20 cellular contexts compared by ENCODE assay signal in the genomic region with DNA sequence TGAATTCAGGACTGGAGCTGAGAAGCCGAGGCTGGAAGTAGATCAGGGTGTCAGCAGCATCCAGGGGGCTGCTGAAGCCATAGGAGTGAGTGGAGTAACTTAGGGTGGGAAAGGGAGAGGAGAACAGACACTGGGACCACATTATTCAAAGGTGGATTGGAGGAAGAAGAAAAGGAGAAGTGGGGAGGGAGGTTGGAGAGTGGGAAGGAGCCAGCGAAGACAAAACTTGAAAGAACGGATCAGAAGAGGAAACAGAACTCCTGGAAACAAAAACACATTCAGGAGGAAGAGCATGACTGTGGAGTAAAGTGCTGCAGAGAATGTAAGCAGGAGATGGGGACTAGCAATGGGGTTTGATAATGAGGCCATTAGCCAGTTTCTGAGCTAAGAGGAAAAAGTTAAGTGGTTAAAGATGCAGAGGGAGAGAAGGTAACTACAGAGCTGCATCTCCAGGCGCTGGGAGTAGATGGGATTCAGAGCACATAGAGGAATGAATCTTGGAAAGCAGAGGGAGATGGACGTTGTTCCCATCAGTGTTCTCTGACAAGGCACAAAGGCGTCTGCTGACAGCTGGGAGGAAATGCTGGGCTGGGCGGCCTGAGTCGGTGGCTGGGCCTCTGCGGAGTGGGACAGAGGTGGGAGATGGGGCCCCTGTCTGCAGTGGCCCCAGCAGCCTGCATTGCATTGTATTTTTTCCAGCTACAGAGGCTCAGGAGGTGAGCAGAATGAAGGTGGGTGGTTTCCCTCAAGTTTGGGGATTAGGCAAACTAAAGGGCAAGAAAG.
"Had no signal": no experiment of that assay in that cellular context is flagged by ENCODE, and none has a peak within 500 bp of the region (broad histone marks: within the 10 kb centered on the region; RNA-seq: fewer than 3 reads in every experiment).

No MANE protein-coding gene starts in this region.

- ATAC-seq: psoas muscle; right cardiac atrium; stimulated activated naive CD8-positive, alpha-beta T cell treated with anti-CD3 and anti-CD28 coated beads, Interleukin-15, amount 100 ng/mL, for 72 hours had no signal

- H3K9me3 ChIP-seq: esophagus muscularis mucosa, ovary, psoas muscle, suprapubic skin, transverse colon had no signal

- H3K27me3 ChIP-seq: ovary had no signal

- H3K27ac ChIP-seq: esophagus muscularis mucosa, ovary, psoas muscle, skin epidermis, suprapubic skin, transverse colon had no signal

- H3K27ac Mint-ChIP-seq: activated naive CD8-positive, alpha-beta T cell; dendritic cell treated with granulocyte-macrophage colony-stimulating factor and Interleukin-4, amounts not matched to agents 40 ng/mL and 50 ng/mL, for 4 days; stimulated activated naive CD8-positive, alpha-beta T cell treated with anti-CD3 and anti-CD28 coated beads, Interleukin-15, amount 100 ng/mL, for 72 hours had no signal

- FAIRE-seq: endothelial cell of umbilical vein had no signal

- H3K36me3 ChIP-seq: esophagus muscularis mucosa, ovary, suprapubic skin, transverse colon had no signal

- DNase-seq: activated CD4-positive, CD25-positive, alpha-beta regulatory T cell treated with anti-CD3 and anti-CD28 coated beads, Interleukin-2, amount 50 U/mL, for 72 hours; activated CD8-positive, alpha-beta memory T cell treated with anti-CD3 and anti-CD28 coated beads for 24 hours; activated CD8-positive, alpha-beta memory T cell treated with anti-CD3 and anti-CD28 coated beads, Interleukin-2, amount 50 U/mL, for 48 hours; activated gamma-delta T cell treated with Interleukin-2 at 50 U/mL for 16 hours; activated T-cell treated with anti-CD3 and anti-CD28 coated beads, Interleukin-2, amount 50 U/mL, for 48 hours; amniotic stem cell; effector CD8-positive, alpha-beta T cell; mesenchymal stem cell; naive thymus-derived CD4-positive, alpha-beta T cell; ovary; psoas muscle; right cardiac atrium; stimulated activated naive CD8-positive, alpha-beta T cell treated with anti-CD3 and anti-CD28 coated beads, Interleukin-15, amount 100 ng/mL, for 72 hours; transverse colon had no signal

- H3K36me3 Mint-ChIP-seq: naive thymus-derived CD4-positive, alpha-beta T cell had no signal

- H3K4me3 Mint-ChIP-seq: activated naive CD8-positive, alpha-beta T cell; dendritic cell treated with granulocyte-macrophage colony-stimulating factor and Interleukin-4, amounts not matched to agents 40 ng/mL and 50 ng/mL, for 4 days; stimulated activated naive CD8-positive, alpha-beta T cell treated with anti-CD3 and anti-CD28 coated beads, Interleukin-15, amount 100 ng/mL, for 72 hours had no signal

- H3K4me1 ChIP-seq: esophagus muscularis mucosa, psoas muscle, suprapubic skin, transverse colon had no signal

- H3K9me3 Mint-ChIP-seq: dendritic cell treated with granulocyte-macrophage colony-stimulating factor and Interleukin-4, amounts not matched to agents 40 ng/mL and 50 ng/mL, for 4 days; stimulated activated naive CD8-positive, alpha-beta T cell treated with anti-CD3 and anti-CD28 coated beads, Interleukin-15, amount 100 ng/mL, for 72 hours had no signal

- H3K4me3 ChIP-seq: esophagus muscularis mucosa, ovary, psoas muscle, skin epidermis, suprapubic skin, transverse colon had no signal
